ENCODE assay signal across 8 cellular contexts in genomic region chr6:104860221-104860620, GRCh38. TPM values are rescaled to one million over a fixed set of nuclear protein-coding genes. Genes with fewer than 3 reads are reported as not detected.
DNase-seq lines count a peak whose midpoint lies in the region; ATAC-seq and TF ChIP-seq lines count a peak whose summit lies in the region.

No MANE protein-coding gene starts in this region.

- peaks cover 2% of the 10 kb centered on the region for H3K27me3 Mint-ChIP-seq in chondrocyte (ENCODE audit: low read depth)
- peaks cover 11 to 12% of the 10 kb centered on the region in 2 donors for H3K27me3 Mint-ChIP-seq in natural killer cell treated with Interleukin-12 subunit alpha and Interleukin-12 subunit beta and Interleukin-15 and Interleukin-18, amount 100 ng/mL, for 72 hours

- H3K9me3 Mint-ChIP-seq in chondrocyte (ENCODE audit: low read depth): no peaks in the 10 kb centered on the region
- no peaks in the 10 kb centered on the region for H3K9me3 Mint-ChIP-seq in natural killer cell treated with Interleukin-12 subunit alpha and Interleukin-12 subunit beta and Interleukin-15 and Interleukin-18, amount 100 ng/mL, for 72 hours

- TF ChIP-seq POLR2A in erythroblast (IDR thresholded peaks at IDR 0.05; ENCODE audit: low read length): no peak
- no peak for TF ChIP-seq POLR2A in GM18505 (IDR thresholded peaks at IDR 0.05; ENCODE audit: borderline replicate concordance, extremely low read depth, insufficient read depth, insufficient read length)

- no peaks in the 10 kb centered on the region for H3K36me3 Mint-ChIP-seq in chondrocyte (ENCODE audit: low read depth)
- H3K36me3 Mint-ChIP-seq in natural killer cell treated with Interleukin-12 subunit alpha and Interleukin-12 subunit beta and Interleukin-15 and Interleukin-18, amount 100 ng/mL, for 72 hours: no peaks in the 10 kb centered on the region

- ATAC-seq in natural killer cell treated with Interleukin-12 subunit alpha and Interleukin-12 subunit beta and Interleukin-15 and Interleukin-18, amount 100 ng/mL, for 72 hours: no peak
- ATAC-seq in GM18505 (IDR thresholded peaks at IDR 0.05; ENCODE audit: unreplicated experiment): no peak

- TF ChIP-seq CTCF in AG10803 (conservative IDR thresholded peaks at IDR 0.05; ENCODE audit: low read length): no peak
- TF ChIP-seq CTCF in chondrocyte (IDR thresholded peaks at IDR 0.05): no peak

- peaks cover 19% of the 10 kb centered on the region for H3K4me1 Mint-ChIP-seq in chondrocyte (ENCODE audit: low read depth)
- H3K4me1 Mint-ChIP-seq in natural killer cell treated with Interleukin-12 subunit alpha and Interleukin-12 subunit beta and Interleukin-15 and Interleukin-18, amount 100 ng/mL, for 72 hours (ENCODE audit: low read depth in 2 of 2): peaks cover 11 to 14% of the 10 kb centered on the region in 2 donors

- no peak for DNase-seq in AG10803 (ENCODE audit: low read depth)
- DNase-seq in Jurkat, Clone E6-1 (ENCODE audit: low read depth, low spot score): no peak
- DNase-seq in chondrocyte (ENCODE audit: low spot score): no peak
- DNase-seq in natural killer cell treated with Interleukin-12 subunit alpha and Interleukin-12 subunit beta and Interleukin-15 and Interleukin-18, amount 100 ng/mL, for 72 hours (ENCODE audit: low spot score): no peak
- no peak for DNase-seq in NOMO-1 treated with dmso at 0.1 percent for 144 hours (lab: John Stamatoyannopoulos, UW; ENCODE audit: unreplicated experiment)
- no peak for DNase-seq in SHP77 (lab: John Stamatoyannopoulos, UW)
- no peak for DNase-seq in erythroblast (lab: John Stamatoyannopoulos, UW)

- H3K4me3 Mint-ChIP-seq in chondrocyte (ENCODE audit: unreplicated experiment): peak overlapping the region; percentile 97
- peak overlapping the region; percentile 85 for H3K4me3 Mint-ChIP-seq in natural killer cell treated with Interleukin-12 subunit alpha and Interleukin-12 subunit beta and Interleukin-15 and Interleukin-18, amount 100 ng/mL, for 72 hours

- H3K4me3 ChIP-seq in AG10803 (ENCODE audit: low read length): peak overlapping the region; percentile 84
- H3K4me3 ChIP-seq in Jurkat, Clone E6-1 (ENCODE audit: low read length): peak overlapping the region; percentile 65

- no peak overlapping the region for H3K27ac Mint-ChIP-seq in chondrocyte (ENCODE audit: unreplicated experiment)
- no peak overlapping the region for H3K27ac Mint-ChIP-seq in natural killer cell treated with Interleukin-12 subunit alpha and Interleukin-12 subunit beta and Interleukin-15 and Interleukin-18, amount 100 ng/mL, for 72 hours

RNA-seq across cellular contexts. Expression of gene HACE1, which starts 0.5 kb away (rescaled TPM):
- 17.2 TPM for polyA plus RNA-seq in Jurkat, Clone E6-1 (2012; ENCODE audit: insufficient read depth, insufficient read length)
- 17.1 to 18.2 TPM (median 17.2 TPM) in 3 replicates for total RNA-seq in chondrocyte
- 10 to 100 TPM; 14.1 to 16.8 TPM for total RNA-seq in natural killer cell treated with Interleukin-12 subunit alpha and Interleukin-12 subunit beta and Interleukin-15 and Interleukin-18, amount 100 ng/mL, for 72 hours
